17 cellular contexts compared by ENCODE assay signal in the genomic region with DNA sequence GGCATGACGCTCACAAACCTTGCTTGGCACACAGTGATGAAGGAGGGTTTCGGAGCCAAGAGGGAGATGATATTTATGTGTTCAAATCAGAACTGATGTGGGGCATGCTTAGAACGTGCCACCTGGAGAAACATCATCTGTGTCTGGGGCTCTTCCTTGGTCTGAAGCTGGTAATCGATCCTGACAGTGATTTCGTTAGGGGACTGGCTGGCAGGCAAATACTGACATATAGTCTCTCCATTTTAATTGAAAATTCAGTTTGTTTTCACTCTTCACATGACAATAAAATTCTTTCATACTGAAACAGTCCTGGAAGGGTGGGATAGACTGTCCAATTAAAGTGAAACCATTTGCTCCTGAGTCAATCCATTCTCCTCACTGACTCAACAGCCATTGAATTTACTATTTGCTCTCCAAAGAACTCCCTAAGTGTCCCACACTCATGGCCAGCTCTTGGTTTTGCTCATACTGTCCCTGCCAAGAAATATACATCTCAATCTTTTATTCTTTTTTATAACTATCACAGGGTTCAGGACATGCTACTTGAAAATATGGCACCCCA.
DNase-seq lines count a peak whose midpoint lies in the region; ATAC-seq and TF ChIP-seq lines count a peak whose summit lies in the region.
"Had no signal": no experiment of that assay in that cellular context is flagged by ENCODE, and none has a peak within 500 bp of the region (broad histone marks: within the 10 kb centered on the region; RNA-seq: fewer than 3 reads in every experiment).

No MANE protein-coding gene starts in this region.

- H3F3A ChIP-seq in SK-N-SH (replicated peaks; ENCODE audit: insufficient read depth) = peaks cover 28% of the 10 kb centered on the region

- H3K27me3 ChIP-seq in H9 (ENCODE audit: insufficient read depth, low read length) (no peaks in the 10 kb centered on the region), SK-N-SH (ENCODE audit: insufficient read depth) (no peaks in the 10 kb centered on the region), neuronal stem cell (ENCODE audit: control insufficient read depth in 3 of 3, insufficient read depth in 3 of 3, low read depth in 1 of 3, low read length in 3 of 3) (no peaks in the 10 kb centered on the region), uterus (no peaks in the 10 kb centered on the region)
- H3K27me3 ChIP-seq: BLaER1 had no signal

- H2AFZ ChIP-seq in H9 (ENCODE audit: low read length) (no peak overlapping the region), SK-N-SH (ENCODE audit: low read depth) (peak overlapping the region; percentile 67), neuronal stem cell (ENCODE audit: low read length) (no peak overlapping the region)

- peaks cover 6 to 12% of the 10 kb centered on the region in 2 experiments; a peak in 3 of 4 replicates for H3K4me1 Mint-ChIP-seq in H9
- no peaks in the 10 kb centered on the region for H3K4me1 Mint-ChIP-seq in activated naive CD8-positive, alpha-beta T cell treated with anti-CD3 and anti-CD28 coated beads for 36 hours
- H3K4me1 Mint-ChIP-seq: CD14-positive monocyte; CD4-positive, alpha-beta memory T cell had no signal

- H2AK5ac ChIP-seq in H9 (ENCODE audit: insufficient read length, low read length) (no peak overlapping the region), neuronal stem cell (ENCODE audit: low read depth, low read length) (no peak overlapping the region)

- TF ChIP-seq EP300 in SK-N-SH (IDR thresholded peaks at IDR 0.05; ENCODE audit: borderline replicate concordance in 1 of 2, low read depth in 1 of 2, low read length in 1 of 2) = no peak

- H3K14ac ChIP-seq in H9 (ENCODE audit: insufficient read depth, low read length) (no peak overlapping the region), neuronal stem cell (ENCODE audit: low read length) (no peak overlapping the region)

- H3K23me2 ChIP-seq in H9 (ENCODE audit: insufficient read length, low read depth, low read length, poor library complexity, severe bottlenecking) = no peaks in the 10 kb centered on the region

- WGBS in H9 (ENCODE audit: extremely low coverage, insufficient read length, low lambda C conversion rate) = no CpG with 5 or more reads among the region's 5 CpGs
- WGBS in SK-N-SH (ENCODE audit: low lambda C conversion rate) = 9% methylated on average over 5 of the region's 5 CpGs
- no CpG with 5 or more reads among the region's 5 CpGs for WGBS in neuronal stem cell (ENCODE audit: extremely low coverage in 2 of 2, insufficient read length in 2 of 2, insufficient replicate concordance in 1 of 2), 2 donors

- no peak overlapping the region for H4K8ac ChIP-seq in H9 (replicated peaks; ENCODE audit: insufficient read length, low read depth, low read length)
- H4K8ac ChIP-seq in neuronal stem cell (ENCODE audit: low read depth, low read length) = no peak overlapping the region

- H3K4me2 ChIP-seq in H9 (ENCODE audit: insufficient read depth, insufficient read length, low read length) (no peak overlapping the region), SK-N-SH (peak overlapping the region; percentile 56), neuronal stem cell (ENCODE audit: insufficient read depth, low read length, poor library complexity, severe bottlenecking) (no peak overlapping the region)
- H3K4me2 ChIP-seq: BLaER1 had no signal

- H3K27me3 Mint-ChIP-seq in H9 (ENCODE audit: low read depth) = no peaks in the 10 kb centered on the region
- H3K27me3 Mint-ChIP-seq in activated naive CD8-positive, alpha-beta T cell treated with anti-CD3 and anti-CD28 coated beads for 36 hours = no peaks in the 10 kb centered on the region
- H3K27me3 Mint-ChIP-seq: CD4-positive, alpha-beta memory T cell had no signal

- H3K27ac Mint-ChIP-seq in H9 = no peak overlapping the region
- H3K27ac Mint-ChIP-seq in activated naive CD8-positive, alpha-beta T cell treated with anti-CD3 and anti-CD28 coated beads for 36 hours = no peak overlapping the region
- H3K27ac Mint-ChIP-seq: CD14-positive monocyte; CD4-positive, alpha-beta memory T cell; HFFc6 had no signal

- peak overlapping the region in 1 of 2 experiments; percentile 9; a peak in 1 of 4 replicates for H3K4me3 ChIP-seq in SK-N-SH (ENCODE audit: low read depth in 2 of 2, low read length in 1 of 2)
- H3K4me3 ChIP-seq in neuronal stem cell (ENCODE audit: low read length in 2 of 2) = no peak overlapping the region
- H3K4me3 ChIP-seq in uterus = no peak overlapping the region
- H3K4me3 ChIP-seq: BLaER1, K562 had no signal

- H3K9me3 ChIP-seq in H9 (ENCODE audit: control insufficient read depth, low read depth, low read length) (no peaks in the 10 kb centered on the region), SK-N-SH (no peaks in the 10 kb centered on the region), neuronal stem cell (replicated peaks in 1 of 2; ENCODE audit: control insufficient read depth in 2 of 2, insufficient read depth in 1 of 2, low read depth in 1 of 2, low read length in 2 of 2) (peaks cover 0 to 1% of the 10 kb centered on the region in 2 donors), uterus (no peaks in the 10 kb centered on the region)
- H3K9me3 ChIP-seq: BLaER1 had no signal

- DNase-seq in H9 (no peak), SK-N-SH (no peak), neuronal stem cell (ENCODE audit: low spot score) (no peak), uterus (no peak)
- no peak for DNase-seq in activated naive CD8-positive, alpha-beta T cell treated with anti-CD3 and anti-CD28 coated beads for 36 hours
- DNase-seq: ACHN; CD4-positive, alpha-beta memory T cell; DMS153; DMS79; GF-D8; HFFc6 had no signal

- intact Hi-C loops in uterus (cut with DNase I; ENCODE audit: low total_unique reads) = no loop called here

- no peak overlapping the region for H3K23ac ChIP-seq in H9 (ENCODE audit: insufficient read length, low read depth, low read length)
- no peak overlapping the region for H3K23ac ChIP-seq in neuronal stem cell (ENCODE audit: low read depth, low read length, poor library complexity)

- H2BK120ac ChIP-seq in H9 (ENCODE audit: low read depth, low read length, poor library complexity, severe bottlenecking) (no peak overlapping the region), neuronal stem cell (ENCODE audit: low read depth, low read length) (no peak overlapping the region)

- H3K79me1 ChIP-seq in H9 (ENCODE audit: insufficient read depth, low read depth, low read length, poor library complexity, severe bottlenecking) = no peaks in the 10 kb centered on the region
- no peaks in the 10 kb centered on the region for H3K79me1 ChIP-seq in neuronal stem cell (ENCODE audit: low read depth, low read length)

- H3K4ac ChIP-seq in H9 (ENCODE audit: low read depth, low read length) = no peak overlapping the region
- no peak overlapping the region for H3K4ac ChIP-seq in neuronal stem cell (ENCODE audit: low read length)

- H3T11ph ChIP-seq in H9 (ENCODE audit: low read length) = no peak overlapping the region

- POLR2A ChIA-PET in SK-N-SH (lab: Yijun Ruan, JAX) = no interaction called here

- TF ChIP-seq POLR2A in uterus (IDR thresholded peaks at IDR 0.05) = no peak

- ATAC-seq in GM19023 (IDR thresholded peaks at IDR 0.05; ENCODE audit: unreplicated experiment) = no peak
- ATAC-seq: HCT116, K562 had no signal

- H3K4me1 ChIP-seq in H9 (ENCODE audit: insufficient read depth, low read length) (no peaks in the 10 kb centered on the region), SK-N-SH (ENCODE audit: control insufficient read depth in 1 of 2, insufficient read depth in 2 of 2, low read depth in 1 of 2, low read length in 1 of 2) (peaks cover 0 to 13% of the 10 kb centered on the region in 2 experiments; a peak in 1 of 4 replicates), neuronal stem cell (ENCODE audit: control insufficient read depth in 2 of 2, insufficient read depth in 1 of 2, low read depth in 1 of 2, low read length in 2 of 2) (peaks cover 0 to 2% of the 10 kb centered on the region in 2 donors), uterus (no peaks in the 10 kb centered on the region)

- no peak overlapping the region for H2BK20ac ChIP-seq in H9 (ENCODE audit: low read depth, low read length, poor library complexity, severe bottlenecking)

- no peak overlapping the region for H4K91ac ChIP-seq in H9 (ENCODE audit: insufficient read length, low read depth, low read length)
- no peak overlapping the region for H4K91ac ChIP-seq in neuronal stem cell (ENCODE audit: low read depth, low read length, poor library complexity)

- TF ChIP-seq RAD21 in SK-N-SH (IDR thresholded peaks at IDR 0.05; ENCODE audit: low read length) = no peak

- no peak overlapping the region for H3K18ac ChIP-seq in H9 (ENCODE audit: insufficient read length, low read depth, low read length)
- peak overlapping the region; percentile 36 for H3K18ac ChIP-seq in neuronal stem cell (ENCODE audit: low read length)

- TF ChIP-seq CTCF in H9 (conservative IDR thresholded peaks at IDR 0.05) (no peak), SK-N-SH (IDR thresholded peaks at IDR 0.05) (no peak), uterus (IDR thresholded peaks at IDR 0.05) (no peak)

- H3K4me3 Mint-ChIP-seq in H9 = no peak overlapping the region
- no peak overlapping the region for H3K4me3 Mint-ChIP-seq in activated naive CD8-positive, alpha-beta T cell treated with anti-CD3 and anti-CD28 coated beads for 36 hours
- H3K4me3 Mint-ChIP-seq: CD14-positive monocyte; CD4-positive, alpha-beta memory T cell; HFFc6 had no signal

- CTCF ChIA-PET in SK-N-SH (lab: Yijun Ruan, JAX) = interaction anchor here (0.8 kb wide), 1 partner anchor 9 kb away, joined by 4 read pairs; no protein-coding TSS in a partner anchor

- H3K79me2 ChIP-seq in H9 (ENCODE audit: insufficient read depth, low read length) = no peaks in the 10 kb centered on the region
- no peaks in the 10 kb centered on the region for H3K79me2 ChIP-seq in SK-N-SH (ENCODE audit: insufficient read depth)

- H3K36me3 ChIP-seq in SK-N-SH (replicated peaks in 1 of 2; ENCODE audit: control insufficient read depth in 1 of 2, insufficient read depth in 2 of 2, low read length in 1 of 2) = no peaks in the 10 kb centered on the region
- H3K36me3 ChIP-seq in neuronal stem cell (replicated peaks in 1 of 2; ENCODE audit: control insufficient read depth in 2 of 2, insufficient read depth in 2 of 2, low read length in 2 of 2) = no peaks in the 10 kb centered on the region
- H3K36me3 ChIP-seq in uterus = no peaks in the 10 kb centered on the region
- H3K36me3 ChIP-seq: BLaER1 had no signal

- H2BK12ac ChIP-seq in H9 (ENCODE audit: insufficient read length, low read depth, low read length) (no peak overlapping the region), neuronal stem cell (ENCODE audit: low read length) (no peak overlapping the region)

- H4K5ac ChIP-seq in H9 (ENCODE audit: insufficient read length, low read depth, low read length) = peak overlapping the region; percentile 36

- H3K27ac ChIP-seq in H9 (ENCODE audit: insufficient read length, low read depth, low read length) (no peak overlapping the region), SK-N-SH (ENCODE audit: low read depth in 2 of 2, low read length in 1 of 2) (no peak overlapping the region), neuronal stem cell (replicated peaks; ENCODE audit: low read length) (no peak overlapping the region), uterus (no peak overlapping the region)
- H3K27ac ChIP-seq: BLaER1, HL-60 had no signal

- H2BK5ac ChIP-seq in H9 (ENCODE audit: insufficient read length, low read length) (no peak overlapping the region), neuronal stem cell (ENCODE audit: low read length) (no peak overlapping the region)

- no peak overlapping the region for H3K56ac ChIP-seq in H9 (ENCODE audit: insufficient read length, low read depth, low read length)

- H3K36me3 Mint-ChIP-seq in H9 (ENCODE audit: insufficient read depth in 1 of 3, low read depth in 3 of 3) = peaks cover 0 to 6% (median 0%) of the 10 kb centered on the region in 3 experiments; a peak in 2 of 7 replicates
- no peaks in the 10 kb centered on the region for H3K36me3 Mint-ChIP-seq in activated naive CD8-positive, alpha-beta T cell treated with anti-CD3 and anti-CD28 coated beads for 36 hours
- H3K36me3 Mint-ChIP-seq: CD14-positive monocyte; CD4-positive, alpha-beta memory T cell had no signal

- no peak overlapping the region for H2BK15ac ChIP-seq in H9 (ENCODE audit: low read depth, low read length)
- no peak overlapping the region for H2BK15ac ChIP-seq in neuronal stem cell (ENCODE audit: low read length)

- H3K9ac ChIP-seq in H9 (ENCODE audit: extremely low read depth, insufficient read length, low read length) = no peak overlapping the region
- H3K9ac ChIP-seq in SK-N-SH = no peak overlapping the region
- no peak overlapping the region for H3K9ac ChIP-seq in neuronal stem cell (ENCODE audit: low read depth, low read length, poor library complexity)
- H3K9ac ChIP-seq: BLaER1 had no signal

- no peaks in the 10 kb centered on the region for H3K9me3 Mint-ChIP-seq in H9
- no peaks in the 10 kb centered on the region for H3K9me3 Mint-ChIP-seq in activated naive CD8-positive, alpha-beta T cell treated with anti-CD3 and anti-CD28 coated beads for 36 hours

- no peaks in the 10 kb centered on the region for H4K20me1 ChIP-seq in H9 (ENCODE audit: control insufficient read depth, insufficient read depth, insufficient read length)
- no peaks in the 10 kb centered on the region for H4K20me1 ChIP-seq in SK-N-SH (ENCODE audit: insufficient read depth)
- H4K20me1 ChIP-seq: BLaER1 had no signal

- H3K9me2 ChIP-seq in SK-N-SH = no peaks in the 10 kb centered on the region
